ENCODE assay signal across 11 cellular contexts in the genomic region with DNA sequence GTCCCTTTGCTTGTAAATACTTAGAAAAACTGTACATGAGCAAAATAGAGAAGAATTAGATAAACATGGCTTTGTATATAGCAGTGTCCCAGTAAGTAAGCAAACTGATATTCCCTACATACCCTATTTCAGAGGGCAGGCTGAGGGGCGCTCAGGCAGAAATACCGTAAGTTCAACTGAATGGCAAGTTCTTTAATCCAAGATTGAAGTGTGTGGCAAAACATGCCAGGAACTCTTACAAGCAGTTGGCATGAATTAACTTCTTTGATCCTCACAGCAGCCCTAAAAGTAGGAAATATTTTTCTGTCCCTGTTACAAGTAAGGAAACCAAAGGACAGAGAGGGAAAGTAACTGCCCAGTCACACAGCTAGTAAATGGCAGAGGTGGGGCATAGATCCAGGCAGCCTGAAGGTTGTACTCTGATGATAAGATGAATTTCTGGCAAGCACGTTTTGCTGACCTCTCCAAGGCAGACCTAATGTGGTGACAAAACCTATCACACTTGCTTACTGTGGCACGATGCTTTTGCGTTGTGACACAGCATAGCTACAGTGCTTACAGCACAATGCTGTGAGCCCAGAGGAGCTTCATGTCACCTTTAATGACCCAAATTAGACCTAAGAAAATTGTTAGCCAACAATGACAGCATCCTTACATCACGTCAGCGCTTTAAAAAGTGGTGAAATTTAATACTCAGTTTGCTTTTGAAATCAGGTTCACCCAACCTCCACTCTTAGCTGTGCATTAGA. TPM values are rescaled to one million over a fixed set of nuclear protein-coding genes. Genes with fewer than 3 reads are reported as not detected.
DNase-seq lines count a peak whose midpoint lies in the region; TF ChIP-seq lines count a peak whose summit lies in the region.
"Had no signal": no experiment of that assay in that cellular context is flagged by ENCODE, and none has a peak within 500 bp of the region (broad histone marks: within the 10 kb centered on the region; RNA-seq: fewer than 3 reads in every experiment).

No MANE protein-coding gene starts in this region.

- TF ChIP-seq CTCF in AG10803 (conservative IDR thresholded peaks at IDR 0.05; ENCODE audit: low read length) (no peak), nephron (IDR thresholded peaks at IDR 0.05; ENCODE audit: unreplicated experiment in 3 of 3) (no peak), A673 (conservative IDR thresholded peaks at IDR 0.05; ENCODE audit: low read depth, low read length) (no peak), MM.1S (IDR thresholded peaks at IDR 0.05; ENCODE audit: low read length) (no peak)

- H3K4me2 ChIP-seq in MM.1S (ENCODE audit: low read depth, low read length): no peak overlapping the region

- DNase-seq in AG10803 (ENCODE audit: low read depth) (peak; percentile 17), M059J (ENCODE audit: low read depth) (peak; percentile 18), HK-2 (ENCODE audit: unreplicated experiment) (no peak), A673 (ENCODE audit: low spot score) (no peak), RPMI8226 (no peak), MM.1S (no peak)
- DNase-seq: T-helper 1 cell had no signal

- H3K4me1 Mint-ChIP-seq in dendritic cell treated with granulocyte-macrophage colony-stimulating factor and Interleukin-4, amounts not matched to agents 40 ng/mL and 50 ng/mL, for 4 days (ENCODE audit: low read depth): peaks cover 57% of the 10 kb centered on the region
- H3K4me1 Mint-ChIP-seq in nephron: peaks cover 6% of the 10 kb centered on the region

- no peaks in the 10 kb centered on the region for H3K27me3 Mint-ChIP-seq in dendritic cell treated with granulocyte-macrophage colony-stimulating factor and Interleukin-4, amounts not matched to agents 40 ng/mL and 50 ng/mL, for 4 days
- H3K27me3 Mint-ChIP-seq in nephron (ENCODE audit: low read depth): peaks cover 11% of the 10 kb centered on the region
- H3K27me3 Mint-ChIP-seq: activated naive CD4-positive, alpha-beta T cell treated with anti-CD3 and anti-CD28 coated beads, Interleukin-2, amount 50 U/mL, for 24 hours had no signal

- H3K9ac ChIP-seq in MM.1S (ENCODE audit: low read length): no peak overlapping the region

- H3K4me1 ChIP-seq in A673 (ENCODE audit: insufficient read depth, low read length, poor library complexity, severe bottlenecking): no peaks in the 10 kb centered on the region
- H3K4me1 ChIP-seq in MM.1S (ENCODE audit: low read length): 0 out of 2 replicates have a peak, but pooled peaks cover 9% of the 10 kb centered on the region

- no peak overlapping the region for H3K27ac ChIP-seq in A673 (ENCODE audit: low read depth, low read length, poor library complexity, severe bottlenecking)
- no peak overlapping the region for H3K27ac ChIP-seq in MM.1S (ENCODE audit: low read length)

- CTCF ChIA-PET in A673 (lab: Charles Lee): no interaction called here

- H3K9me3 ChIP-seq in A673 (ENCODE audit: low read depth, low read length, poor library complexity, severe bottlenecking) (no peaks in the 10 kb centered on the region), MM.1S (replicated peaks; ENCODE audit: insufficient read depth, low read length) (no peaks in the 10 kb centered on the region)
- H3K9me3 ChIP-seq: MG63 had no signal

- no TSS peak for BruUV-seq in A673 (replicated peaks; lab: Mats Ljungman, UMichigan)

- H3K36me3 Mint-ChIP-seq in dendritic cell treated with granulocyte-macrophage colony-stimulating factor and Interleukin-4, amounts not matched to agents 40 ng/mL and 50 ng/mL, for 4 days (ENCODE audit: low read depth): no peaks in the 10 kb centered on the region
- H3K36me3 Mint-ChIP-seq in nephron (ENCODE audit: low read depth): no peaks in the 10 kb centered on the region
- H3K36me3 Mint-ChIP-seq: activated naive CD4-positive, alpha-beta T cell treated with anti-CD3 and anti-CD28 coated beads, Interleukin-2, amount 50 U/mL, for 24 hours had no signal

- POLR2A ChIA-PET in A673 (lab: Charles Lee; ENCODE audit: low non-redundant PET): no interaction called here

- H3K79me2 ChIP-seq in MM.1S (ENCODE audit: low read length): no peaks in the 10 kb centered on the region

- H3K9me3 Mint-ChIP-seq in dendritic cell treated with granulocyte-macrophage colony-stimulating factor and Interleukin-4, amounts not matched to agents 40 ng/mL and 50 ng/mL, for 4 days: no peaks in the 10 kb centered on the region
- H3K9me3 Mint-ChIP-seq in nephron: no peaks in the 10 kb centered on the region
- H3K9me3 Mint-ChIP-seq: activated naive CD4-positive, alpha-beta T cell treated with anti-CD3 and anti-CD28 coated beads, Interleukin-2, amount 50 U/mL, for 24 hours had no signal

- no peak overlapping the region for H3K4me3 ChIP-seq in AG10803 (ENCODE audit: low read length)
- no peak overlapping the region for H3K4me3 ChIP-seq in A673 (ENCODE audit: low read depth, low read length, poor library complexity, severe bottlenecking)
- H3K4me3 ChIP-seq in MM.1S (ENCODE audit: low read length): no peak overlapping the region
- H3K4me3 ChIP-seq: MG63 had no signal

- H4K20me1 ChIP-seq in MM.1S (ENCODE audit: insufficient read depth, low read length): no peaks in the 10 kb centered on the region

- intact Hi-C loops in dendritic cell treated with granulocyte-macrophage colony-stimulating factor and Interleukin-4, amounts not matched to agents 40 ng/mL and 50 ng/mL, for 4 days (cut with micrococcal nuclease): no loop called here
- intact Hi-C loops in A673 (cut with micrococcal nuclease; ENCODE audit: unreplicated experiment): no loop called here

- no peaks in the 10 kb centered on the region for H3K36me3 ChIP-seq in A673 (ENCODE audit: insufficient read depth, low read length, poor library complexity, severe bottlenecking)
- H3K36me3 ChIP-seq in MM.1S (replicated peaks; ENCODE audit: insufficient read depth, low read length): no peaks in the 10 kb centered on the region
- H3K36me3 ChIP-seq: MG63 had no signal

- H3K4me3 Mint-ChIP-seq in dendritic cell treated with granulocyte-macrophage colony-stimulating factor and Interleukin-4, amounts not matched to agents 40 ng/mL and 50 ng/mL, for 4 days: no peak overlapping the region
- no peak overlapping the region for H3K4me3 Mint-ChIP-seq in nephron
- H3K4me3 Mint-ChIP-seq: activated naive CD4-positive, alpha-beta T cell treated with anti-CD3 and anti-CD28 coated beads, Interleukin-2, amount 50 U/mL, for 24 hours had no signal

- no peak overlapping the region; the same call in 1 of the 2 replicates for H2AFZ ChIP-seq in MM.1S (ENCODE audit: low read length)

- no peaks in the 10 kb centered on the region for H3K9me2 ChIP-seq in MM.1S (replicated peaks; ENCODE audit: insufficient read depth, low read length)

- H3K27ac Mint-ChIP-seq in dendritic cell treated with granulocyte-macrophage colony-stimulating factor and Interleukin-4, amounts not matched to agents 40 ng/mL and 50 ng/mL, for 4 days: peak overlapping the region; percentile 91
- peak overlapping the region in 2 of 3 experiments; percentile 16 to 39 for H3K27ac Mint-ChIP-seq in nephron

- H3F3A ChIP-seq in MM.1S (ENCODE audit: insufficient read depth, low read length): no peaks in the 10 kb centered on the region

- H3K27me3 ChIP-seq in A673 (replicated peaks; ENCODE audit: insufficient read depth, low read depth, low read length, poor library complexity): peaks cover 8% of the 10 kb centered on the region
- H3K27me3 ChIP-seq in MM.1S (replicated peaks; ENCODE audit: insufficient read depth, low read length): no peaks in the 10 kb centered on the region
- H3K27me3 ChIP-seq: MG63 had no signal

RNA-seq across cellular contexts. Expression of gene THEM4, which starts 35.0 kb away (rescaled TPM):
- total RNA-seq in M059J (2014; rRNA removed; shearing (Covaris generic)): 8.2 and 11.7 TPM in 2 replicates
- total RNA-seq in A673 (2021): 1.2 and 3.0 TPM in 2 replicates

RNA-seq across cellular contexts. Expression of gene S100A10, which starts 49.4 kb away (rescaled TPM):
- 120 and 154 TPM in 2 replicates for total RNA-seq in M059J (2014; rRNA removed; shearing (Covaris generic))
- 34.0 and 42.4 TPM in 2 replicates for total RNA-seq in A673 (2021)

Comparison
In these comparisons a context has a peak if more than half of its experiments do, and no peak if none do; other contexts are left out.
1. DNase-seq: peak in AG10803 (single experiment) and M059J (single experiment); none in HK-2 (single experiment), A673 (single experiment), RPMI8226 (single experiment) and MM.1S (single experiment).